ENCODE assay signal across 16 cellular contexts in genomic region chr17:76188213-76189060, GRCh38. TPM values are rescaled to one million over a fixed set of nuclear protein-coding genes. Genes with fewer than 3 reads are reported as not detected.
A peak's percentile ranks its signal among the peaks of the same experiment; 100 is the strongest.
DNase-seq lines count a peak whose midpoint lies in the region; ATAC-seq and TF ChIP-seq lines count a peak whose summit lies in the region.
"Had no signal": no experiment of that assay in that cellular context is flagged by ENCODE, and none has a peak within 500 bp of the region (broad histone marks: within the 10 kb centered on the region; RNA-seq: fewer than 3 reads in every experiment).

No MANE protein-coding gene starts in this region.

- H3K9me3 Mint-ChIP-seq in activated naive CD4-positive, alpha-beta T cell treated with anti-CD3 and anti-CD28 coated beads for 36 hours = no peaks in the 10 kb centered on the region
- no peaks in the 10 kb centered on the region for H3K9me3 Mint-ChIP-seq in central memory CD8-positive, alpha-beta T cell
- no peaks in the 10 kb centered on the region for H3K9me3 Mint-ChIP-seq in stimulated activated effector memory CD8-positive, alpha-beta T cell treated with anti-CD3 and anti-CD28 coated beads, Interleukin-12 subunit alpha, Interleukin-12 subunit beta, amount 100 ng/mL, for 72 hours

- H3K4me1 ChIP-seq in OCI-LY3 (ENCODE audit: low read length) (peaks cover 83% of the 10 kb centered on the region), stomach (peaks cover 0 to 27% (median 5%) of the 10 kb centered on the region in 4 donors)

- H2AFZ ChIP-seq in OCI-LY3 (ENCODE audit: low read depth, low read length) = no peak overlapping the region

- 54 to 78% (median 59%) methylated on average over 4 of the region's 4 CpGs for WGBS in stomach, 5 donors

- no peak overlapping the region for H3K9ac ChIP-seq in OCI-LY3 (ENCODE audit: low read length)

- peak overlapping the region; percentile 63 for H3K4me2 ChIP-seq in OCI-LY3 (ENCODE audit: low read length)

- no peak for DNase-seq in activated naive CD4-positive, alpha-beta T cell treated with anti-CD3 and anti-CD28 coated beads for 36 hours
- DNase-seq in activated naive CD4-positive, alpha-beta T cell treated with Interleukin-2 at 50 U/mL for 16 hours = no peak
- DNase-seq in central memory CD8-positive, alpha-beta T cell (ENCODE audit: low spot score in 2 of 2) = no peak
- no peak for DNase-seq in stimulated activated effector memory CD8-positive, alpha-beta T cell treated with anti-CD3 and anti-CD28 coated beads, Interleukin-12 subunit alpha, Interleukin-12 subunit beta, amount 100 ng/mL, for 72 hours (ENCODE audit: low spot score in 2 of 2)
- DNase-seq in stomach = no peak
- DNase-seq in Right ventricle myocardium superior = no peak
- DNase-seq: amygdala; DMS153; erythroblast; NCI-H2029; NCI-H774; posterior cingulate gyrus; stimulated activated CD4-positive, alpha-beta T cell treated with anti-CD3 and anti-CD28 coated beads, Interleukin-12 subunit alpha, Interleukin-12 subunit beta, amount 100 ng/mL, for 4 hours had no signal

- H3K4me3 ChIP-seq in OCI-LY3 (ENCODE audit: low read length) (peak overlapping the region; percentile 12; the same call in 1 of the 2 replicates), stomach (no peak overlapping the region)

- H3K79me2 ChIP-seq in OCI-LY3 (ENCODE audit: low read length) = no peaks in the 10 kb centered on the region

- no peak for TF ChIP-seq POLR2A in stomach (IDR thresholded peaks at IDR 0.05)

- H3K27me3 Mint-ChIP-seq in activated naive CD4-positive, alpha-beta T cell treated with anti-CD3 and anti-CD28 coated beads for 36 hours (ENCODE audit: low read depth) = no peaks in the 10 kb centered on the region
- no peaks in the 10 kb centered on the region for H3K27me3 Mint-ChIP-seq in central memory CD8-positive, alpha-beta T cell

- H4K20me1 ChIP-seq in OCI-LY3 (ENCODE audit: insufficient read depth, low read length) = no peaks in the 10 kb centered on the region

- H3K36me3 ChIP-seq in OCI-LY3 (replicated peaks; ENCODE audit: low read depth, low read length) = no peaks in the 10 kb centered on the region
- no peaks in the 10 kb centered on the region for H3K36me3 ChIP-seq in stomach

- H3K9me3 ChIP-seq in OCI-LY3 (ENCODE audit: insufficient read depth, low read length) (no peaks in the 10 kb centered on the region), stomach (no peaks in the 10 kb centered on the region)

- CTCF ChIA-PET in activated naive CD4-positive, alpha-beta T cell treated with anti-CD3 and anti-CD28 coated beads for 36 hours (lab: Charles Lee) = interaction anchor here (1.0 to 2.0 kb wide), 6 partner anchors 8 to 91 kb away, joined by 3 to 12 read pairs (median 6); no protein-coding TSS in a partner anchor

- peaks cover 78% of the 10 kb centered on the region for H3K4me1 Mint-ChIP-seq in activated naive CD4-positive, alpha-beta T cell treated with anti-CD3 and anti-CD28 coated beads for 36 hours (ENCODE audit: low read depth)
- H3K4me1 Mint-ChIP-seq in central memory CD8-positive, alpha-beta T cell = peaks cover 54% of the 10 kb centered on the region
- H3K4me1 Mint-ChIP-seq in stimulated activated effector memory CD8-positive, alpha-beta T cell treated with anti-CD3 and anti-CD28 coated beads, Interleukin-12 subunit alpha, Interleukin-12 subunit beta, amount 100 ng/mL, for 72 hours = peaks cover 68% of the 10 kb centered on the region

- H3K36me3 Mint-ChIP-seq in activated naive CD4-positive, alpha-beta T cell treated with anti-CD3 and anti-CD28 coated beads for 36 hours (ENCODE audit: low read depth) = peaks cover 20% of the 10 kb centered on the region
- H3K36me3 Mint-ChIP-seq in central memory CD8-positive, alpha-beta T cell (ENCODE audit: insufficient read depth) = peaks cover 2% of the 10 kb centered on the region
- H3K36me3 Mint-ChIP-seq in stimulated activated effector memory CD8-positive, alpha-beta T cell treated with anti-CD3 and anti-CD28 coated beads, Interleukin-12 subunit alpha, Interleukin-12 subunit beta, amount 100 ng/mL, for 72 hours = peaks cover 19% of the 10 kb centered on the region

- no peak for TF ChIP-seq EP300 in stomach (IDR thresholded peaks at IDR 0.05)

- no peaks in the 10 kb centered on the region for H3K27me3 ChIP-seq in OCI-LY3 (ENCODE audit: low read depth, low read length)
- no peaks in the 10 kb centered on the region for H3K27me3 ChIP-seq in stomach

- peak overlapping the region; percentile 55 for H3K27ac ChIP-seq in OCI-LY3 (ENCODE audit: low read length)
- H3K27ac ChIP-seq in stomach = no peak overlapping the region

- peak overlapping the region; percentile 98 for H3K27ac Mint-ChIP-seq in activated naive CD4-positive, alpha-beta T cell treated with anti-CD3 and anti-CD28 coated beads for 36 hours
- H3K27ac Mint-ChIP-seq in central memory CD8-positive, alpha-beta T cell (ENCODE audit: low read depth) = peak overlapping the region; percentile 63
- peak overlapping the region; percentile 84 for H3K27ac Mint-ChIP-seq in stimulated activated effector memory CD8-positive, alpha-beta T cell treated with anti-CD3 and anti-CD28 coated beads, Interleukin-12 subunit alpha, Interleukin-12 subunit beta, amount 100 ng/mL, for 72 hours

- ATAC-seq in central memory CD8-positive, alpha-beta T cell (replicated peaks; ENCODE audit: extremely low read depth, poor library complexity, severe bottlenecking) = no peak
- ATAC-seq in stimulated activated effector memory CD8-positive, alpha-beta T cell treated with anti-CD3 and anti-CD28 coated beads, Interleukin-12 subunit alpha, Interleukin-12 subunit beta, amount 100 ng/mL, for 72 hours = no peak
- ATAC-seq in GM21723 (IDR thresholded peaks at IDR 0.05; ENCODE audit: unreplicated experiment) = no peak
- ATAC-seq in Right ventricle myocardium superior (ENCODE audit: poor library complexity) = no peak

- TF ChIP-seq CTCF in OCI-LY3 (IDR thresholded peaks at IDR 0.05; ENCODE audit: low read depth, low read length) (no peak), stomach (IDR thresholded peaks at IDR 0.05) (no peak)

- intact Hi-C loops in activated naive CD4-positive, alpha-beta T cell treated with anti-CD3 and anti-CD28 coated beads for 36 hours (cut with micrococcal nuclease) = loop anchor here (10.0 kb wide), 1 partner anchor 284 kb away; the partner anchor contains the start of gene MRPL38
- intact Hi-C loops in stomach (cut with DNase I; ENCODE audit: low total_unique reads) = loop anchor here (10.0 kb wide), 1 partner anchor 64 kb away; no protein-coding TSS in a partner anchor
- intact Hi-C loops in Right ventricle myocardium superior (cut with DNase I) = no loop called here

- no peak overlapping the region for H3K4me3 Mint-ChIP-seq in activated naive CD4-positive, alpha-beta T cell treated with anti-CD3 and anti-CD28 coated beads for 36 hours
- peak overlapping the region; percentile 21 for H3K4me3 Mint-ChIP-seq in central memory CD8-positive, alpha-beta T cell
- H3K4me3 Mint-ChIP-seq in stimulated activated effector memory CD8-positive, alpha-beta T cell treated with anti-CD3 and anti-CD28 coated beads, Interleukin-12 subunit alpha, Interleukin-12 subunit beta, amount 100 ng/mL, for 72 hours = peak overlapping the region; percentile 11

RNA-seq across cellular contexts. Expression of gene FOXJ1, which starts 47.4 kb away (rescaled TPM):
- total RNA-seq in activated naive CD4-positive, alpha-beta T cell treated with anti-CD3 and anti-CD28 coated beads for 36 hours = under 1 TPM; 0.60 to 0.84 TPM
- total RNA-seq in stomach (1 to 10 TPM in 3 of 5 donors, not detected in 2; 1.3 to 6.7 (median 4.5) TPM), Right ventricle myocardium superior (not detected)
- under 1 TPM in 2 of 3 donors, not detected in 1; 0.12 to 0.25 TPM for polyA plus RNA-seq in stomach
- total RNA-seq: MCF 10A had no signal

RNA-seq across cellular contexts. Expression of gene RNF157, which starts 51.9 kb away (rescaled TPM):
- 10 to 100 TPM; 38.1 to 45.3 TPM for total RNA-seq in activated naive CD4-positive, alpha-beta T cell treated with anti-CD3 and anti-CD28 coated beads for 36 hours
- total RNA-seq in stomach (10 to 100 TPM in 3 of 5 donors, 1 to 10 TPM in 2; 1.0 to 41.4 (median 11.6) TPM), Right ventricle myocardium superior (18.5 TPM)
- polyA plus RNA-seq in stomach = 1 to 10 TPM in 2 of 3 donors, under 1 TPM in 1; 0.95 to 4.1 (median 3.7) TPM
